In the genomic region with DNA sequence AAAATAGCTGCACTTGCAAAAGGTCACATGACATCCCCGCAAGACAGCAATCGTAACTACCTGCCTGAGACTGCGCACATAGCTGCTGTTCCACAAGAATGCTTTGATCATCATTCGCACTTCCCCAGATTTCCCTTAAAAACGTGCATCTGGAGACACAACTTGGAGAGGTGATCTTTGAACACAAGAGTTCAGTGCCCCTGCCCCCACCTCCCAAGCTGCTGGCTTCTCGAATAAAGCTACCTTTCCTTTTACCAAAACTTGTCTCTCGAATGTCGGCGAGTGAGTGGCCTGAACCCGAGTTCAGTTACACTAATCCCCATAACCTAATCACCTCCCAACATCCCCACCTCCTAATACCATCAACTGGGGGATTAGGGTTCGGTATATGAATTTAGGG, we compare ENCODE assay signal across 17 cellular contexts. TPM values are rescaled to one million over a fixed set of nuclear protein-coding genes. Genes with fewer than 3 reads are reported as not detected.
A peak's percentile ranks its signal among the peaks of the same experiment; 100 is the strongest.
DNase-seq lines count a peak whose midpoint lies in the region; ATAC-seq, FAIRE-seq and TF ChIP-seq lines count a peak whose summit lies in the region.
"Had no signal": no experiment of that assay in that cellular context is flagged by ENCODE, and none has a peak within 500 bp of the region (broad histone marks: within the 10 kb centered on the region; RNA-seq: fewer than 3 reads in every experiment).

No MANE protein-coding gene starts in this region.

- TF ChIP-seq POLR2A in HepG2 (IDR thresholded peaks at IDR 0.05; ENCODE audit: insufficient read depth in 1 of 2, low read depth in 2 of 2, low read length in 2 of 2) (no peak), right lobe of liver (IDR thresholded peaks at IDR 0.05) (no peak)

- no peaks in the 10 kb centered on the region for H3K27me3 ChIP-seq in HepG2 (ENCODE audit: control insufficient read depth in 1 of 2, insufficient read depth in 2 of 2, low read length in 2 of 2)
- no peaks in the 10 kb centered on the region for H3K27me3 ChIP-seq in right lobe of liver
- H3K27me3 ChIP-seq in H7 (ENCODE audit: control insufficient read depth, insufficient read depth, low read length), result no peaks in the 10 kb centered on the region

- TF ChIP-seq CTCF in HepG2 (CRISPR knock-in tag; IDR thresholded peaks at IDR 0.05) (no peak), right lobe of liver (IDR thresholded peaks at IDR 0.05) (no peak)

- POLR2A ChIA-PET in HepG2 (lab: Yijun Ruan, JAX), result no interaction called here

- TF ChIP-seq EP300 in HepG2 (IDR thresholded peaks at IDR 0.05; ENCODE audit: low read depth in 2 of 2, low read length in 2 of 2) (no peak), HepG2 (CRISPR knock-in tag; IDR thresholded peaks at IDR 0.05; ENCODE audit: borderline replicate concordance) (no peak)

- DNase-seq in HepG2 (ENCODE audit: low spot score) (no peak), right lobe of liver (no peak), H7 (peak; percentile 22), posterior vena cava (ENCODE audit: low spot score) (peak; percentile 54), MV-4-11 (lab: John Stamatoyannopoulos, UW) (no peak)
- no peak for DNase-seq in NK-92 treated with Interleukin-12 subunit alpha and Interleukin-12 subunit beta, amount 100 ng/mL, for 24 hours (lab: John Stamatoyannopoulos, UW)
- DNase-seq: C1 segment of cervical spinal cord; Caco-2; CD4-positive, CD25-positive, alpha-beta regulatory T cell; CD8-positive, alpha-beta T cell; DMS153; DND-41; H9 had no signal

- in situ Hi-C loops in HepG2 (cut with HindIII; ENCODE audit: extremely low pct_ligation_motif_present, low pct_unique_long_range_greater_than_20kb), result no loop called here

- H3K27ac ChIP-seq in HepG2 (ENCODE audit: extremely low read length, insufficient read depth, low read length) (no peak overlapping the region), right lobe of liver (no peak overlapping the region)

- CTCF ChIA-PET in HepG2 (lab: Yijun Ruan, JAX; ENCODE audit: low intra/inter-chr PET ratio, low total read pairs), result no interaction called here

- BruUV-seq in HepG2 (replicated peaks; lab: Mats Ljungman, UMichigan), result no TSS peak

- no peak overlapping the region for H2AFZ ChIP-seq in HepG2 (ENCODE audit: low read length)

- H3K36me3 ChIP-seq in HepG2 (replicated peaks in 1 of 2; ENCODE audit: control insufficient read depth in 1 of 2, insufficient read depth in 2 of 2, low read length in 2 of 2) (no peaks in the 10 kb centered on the region), right lobe of liver (no peaks in the 10 kb centered on the region), H7 (replicated peaks; ENCODE audit: control insufficient read depth, insufficient read depth, low read length) (no peaks in the 10 kb centered on the region)

- no peak for ATAC-seq in HepG2
- ATAC-seq in right lobe of liver, result no peak
- ATAC-seq: CD8-positive, alpha-beta T cell; HCT116 had no signal

- no peak overlapping the region for H3K4me3 ChIP-seq in HepG2 (replicated peaks in 1 of 3; ENCODE audit: insufficient read depth in 1 of 3, low read depth in 2 of 3, low read length in 3 of 3)
- no peak overlapping the region for H3K4me3 ChIP-seq in right lobe of liver
- H3K4me3 ChIP-seq in H7 (ENCODE audit: insufficient read depth, low read depth, low read length), result no peak overlapping the region

- H3K4me1 ChIP-seq in HepG2 (ENCODE audit: insufficient read depth, low read length) (peaks cover 27% of the 10 kb centered on the region), right lobe of liver (no peaks in the 10 kb centered on the region)
- H3K4me1 ChIP-seq: Caco-2 had no signal

- no peaks in the 10 kb centered on the region for H3K79me2 ChIP-seq in HepG2 (ENCODE audit: insufficient read depth, low read length)

- no peak for FAIRE-seq in HepG2 (lab: Jason Lieb, UNC)
- FAIRE-seq: G401.6, GM12892, H1 had no signal

- H3K9me3 ChIP-seq in HepG2 (ENCODE audit: low read length), result no peaks in the 10 kb centered on the region
- H3K9me3 ChIP-seq in right lobe of liver, result no peaks in the 10 kb centered on the region
- H3K9me3 ChIP-seq: Caco-2 had no signal

- 68% methylated on average over 11 of the region's 11 CpGs for WGBS in HepG2 (ENCODE audit: low lambda C conversion rate)
- 82% methylated on average over 11 of the region's 11 CpGs for WGBS in right lobe of liver (ENCODE audit: insufficient coverage, low coverage, low lambda C conversion rate, missing lambda C conversion rate)

- TF ChIP-seq RAD21 in HepG2 (CRISPR knock-in tag; IDR thresholded peaks at IDR 0.05), result no peak

- no peaks in the 10 kb centered on the region for H4K20me1 ChIP-seq in HepG2 (ENCODE audit: insufficient read depth, low read length)

- H3K9ac ChIP-seq in HepG2 (ENCODE audit: insufficient read depth, low read depth, low read length), result no peak overlapping the region

- 0 out of 2 replicates have a peak overlapping the region, but pooled peaks have one; percentile 11 for H3K4me2 ChIP-seq in HepG2 (ENCODE audit: low read depth, low read length)

- intact Hi-C loops in HepG2 (cut with micrococcal nuclease; ENCODE audit: unreplicated experiment), result loop anchor here (10.0 kb wide), 1 partner anchor 59 kb away; no protein-coding TSS in a partner anchor
- intact Hi-C loops in right lobe of liver (cut with DNase I), result no loop called here
- intact Hi-C loops in posterior vena cava (cut with DNase I), result no loop called here

TF ChIP-seq in HepG2, 621 proteins besides CTCF, POLR2A, EP300 and RAD21 (continues in another document):
- TF ChIP-seq NR2F6 (IDR thresholded peaks at IDR 0.05) (0 out of 2 replicates have a peak, but pooled peaks have one; percentile 13), NR2F6 (CRISPR knock-in tag; IDR thresholded peaks at IDR 0.05) (no peak), ZBTB38 (CRISPR knock-in tag; IDR thresholded peaks at IDR 0.05) (peak; percentile 11; the same call in 1 of the 2 replicates)

RNA-seq across cellular contexts. Expression of gene MRFAP1, which starts 14.4 kb away (rescaled TPM):
- total RNA-seq in HepG2 (2016; rRNA removed; fragmentation: Illumina TruSeq; extraction: Trizol) (158 and 254 TPM in 2 replicates), right lobe of liver (100 to 1,000 TPM; 103 to 166 (median 129) TPM), posterior vena cava (100 to 1,000 TPM; 223 to 237 TPM)
- total RNA-seq in HepG2 (2016; cell fraction: cytosol; rRNA removed; fragmentation: Illumina TruSeq; extraction: Trizol; ENCODE audit: low read depth), result 31.0 and 37.7 TPM in 2 replicates
- total RNA-seq in HepG2 (2016; cell fraction: insoluble cytoplasmic fraction; rRNA removed; fragmentation: Illumina TruSeq; extraction: Trizol), result 174 and 249 TPM in 2 replicates
- 87.0 and 105 TPM in 2 replicates for total RNA-seq in HepG2 (2016; cell fraction: membrane; rRNA removed; fragmentation: Illumina TruSeq; extraction: Trizol)
- total RNA-seq in HepG2 (2016; cell fraction: nucleus; rRNA removed; fragmentation: Illumina TruSeq; extraction: Trizol), result 67.5 and 68.6 TPM in 2 replicates
- polyA plus RNA-seq in HepG2 (2011; rRNA removed), result 103 and 112 TPM in 2 replicates
- 110 and 141 TPM in 2 replicates for polyA plus RNA-seq in HepG2 (2011; cell fraction: cytosol; rRNA removed)
- polyA plus RNA-seq in HepG2 (2011; cell fraction: nucleus; rRNA removed), result 54.5 and 54.7 TPM in 2 replicates
- polyA plus RNA-seq in HepG2 (2012), result 198 and 236 TPM in 2 replicates
- polyA plus RNA-seq in HepG2 (2016; cell fraction: cytosol; fragmentation: Illumina TruSeq; extraction: Trizol; ENCODE audit: low read depth), result 55.7 and 56.7 TPM in 2 replicates
- polyA plus RNA-seq in HepG2 (2016; cell fraction: insoluble cytoplasmic fraction; fragmentation: Illumina TruSeq; extraction: Trizol; ENCODE audit: low read depth), result 509 and 563 TPM in 2 replicates
- polyA plus RNA-seq in HepG2 (2016; cell fraction: membrane; fragmentation: Illumina TruSeq; extraction: Trizol; ENCODE audit: low read depth), result 117 and 129 TPM in 2 replicates
- polyA plus RNA-seq in HepG2 (2016; cell fraction: nucleus; fragmentation: Illumina TruSeq; extraction: Trizol; ENCODE audit: insufficient read depth, low read depth), result 205 and 206 TPM in 2 replicates
- polyA minus RNA-seq in HepG2 (2011; rRNA and poly(A)+ RNA removed; ENCODE audit: low replicate concordance), result 19.4 and 22.0 TPM in 2 replicates
- polyA minus RNA-seq in HepG2 (2011; cell fraction: cytosol; rRNA and poly(A)+ RNA removed), result 29.9 and 30.5 TPM in 2 replicates
- 21.4 and 24.6 TPM in 2 replicates for polyA minus RNA-seq in HepG2 (2011; cell fraction: nucleus; rRNA and poly(A)+ RNA removed)
- 82.2 and 83.2 TPM in 2 replicates for total RNA-seq in H7 (2014; rRNA removed; shearing (Covaris generic))

RNA-seq across cellular contexts. Expression of gene MAN2B2, which starts 51.1 kb away (rescaled TPM):
- total RNA-seq in HepG2 (2016; rRNA removed; fragmentation: Illumina TruSeq; extraction: Trizol) (2.8 and 5.4 TPM in 2 replicates), right lobe of liver (10 to 100 TPM; 22.3 to 34.1 (median 27.5) TPM), posterior vena cava (10 to 100 TPM; 23.7 to 36.3 TPM)
- total RNA-seq in HepG2 (2016; cell fraction: cytosol; rRNA removed; fragmentation: Illumina TruSeq; extraction: Trizol; ENCODE audit: low read depth), result 0.62 and 0.71 TPM in 2 replicates
- total RNA-seq in HepG2 (2016; cell fraction: insoluble cytoplasmic fraction; rRNA removed; fragmentation: Illumina TruSeq; extraction: Trizol), result 2.0 and 5.4 TPM in 2 replicates
- 1.1 and 1.2 TPM in 2 replicates for total RNA-seq in HepG2 (2016; cell fraction: membrane; rRNA removed; fragmentation: Illumina TruSeq; extraction: Trizol)
- 6.3 and 8.0 TPM in 2 replicates for total RNA-seq in HepG2 (2016; cell fraction: nucleus; rRNA removed; fragmentation: Illumina TruSeq; extraction: Trizol)
- polyA plus RNA-seq in HepG2 (2011; rRNA removed), result 4.8 and 6.4 TPM in 2 replicates
- polyA plus RNA-seq in HepG2 (2011; cell fraction: cytosol; rRNA removed), result 4.7 and 6.1 TPM in 2 replicates
- polyA plus RNA-seq in HepG2 (2011; cell fraction: nucleus; rRNA removed), result 14.1 and 16.0 TPM in 2 replicates
- 4.4 and 4.5 TPM in 2 replicates for polyA plus RNA-seq in HepG2 (2012)
- 0.44 TPM in 2 replicates for polyA plus RNA-seq in HepG2 (2016; cell fraction: cytosol; fragmentation: Illumina TruSeq; extraction: Trizol; ENCODE audit: low read depth)
- polyA plus RNA-seq in HepG2 (2016; cell fraction: insoluble cytoplasmic fraction; fragmentation: Illumina TruSeq; extraction: Trizol; ENCODE audit: low read depth), result 2.4 and 3.0 TPM in 2 replicates
- 0.70 and 0.92 TPM in 2 replicates for polyA plus RNA-seq in HepG2 (2016; cell fraction: membrane; fragmentation: Illumina TruSeq; extraction: Trizol; ENCODE audit: low read depth)
- 14.4 and 14.5 TPM in 2 replicates for polyA plus RNA-seq in HepG2 (2016; cell fraction: nucleus; fragmentation: Illumina TruSeq; extraction: Trizol; ENCODE audit: insufficient read depth, low read depth)
- polyA minus RNA-seq in HepG2 (2011; rRNA and poly(A)+ RNA removed; ENCODE audit: low replicate concordance), result 9.0 and 18.8 TPM in 2 replicates
- 7.6 and 8.0 TPM in 2 replicates for polyA minus RNA-seq in HepG2 (2011; cell fraction: cytosol; rRNA and poly(A)+ RNA removed)
- 5.0 and 6.2 TPM in 2 replicates for polyA minus RNA-seq in HepG2 (2011; cell fraction: nucleus; rRNA and poly(A)+ RNA removed)
- total RNA-seq in H7 (2014; rRNA removed; shearing (Covaris generic)), result 3.4 and 4.4 TPM in 2 replicates

Comparison
In these comparisons a context has a peak if more than half of its experiments do, and no peak if none do; other contexts are left out.
1. DNase-seq: peak in H7 (single experiment) and posterior vena cava (single experiment); none in HepG2 (single experiment), right lobe of liver (0 of 3), NK-92 treated with Interleukin-12 subunit alpha and Interleukin-12 subunit beta, amount 100 ng/mL, for 24 hours (single experiment) and MV-4-11 (single experiment).